1 cellular context compared by ENCODE assay signal in the genomic region with DNA sequence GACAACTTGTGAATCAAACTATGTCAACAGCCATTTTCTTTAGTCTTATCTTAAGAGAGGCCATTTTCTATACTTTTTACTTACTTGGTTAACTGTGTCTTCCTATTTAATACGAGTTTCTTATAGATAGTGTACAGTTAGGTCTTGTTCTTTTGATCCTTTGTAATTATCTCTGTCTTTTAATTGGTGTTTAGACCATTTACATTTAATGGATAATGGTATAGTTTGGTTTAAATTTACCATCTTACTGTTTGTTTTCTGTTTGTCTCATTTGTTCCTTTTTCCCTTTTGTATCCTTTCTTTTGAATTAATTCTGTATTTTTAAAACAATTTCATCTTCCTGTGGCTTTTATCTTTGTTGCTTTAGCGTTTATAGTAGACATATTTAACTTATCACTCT.
TF ChIP-seq lines count a peak whose summit lies in the region.

No MANE protein-coding gene starts in this region.

TF ChIP-seq in K562, 482 proteins besides CTCF, POLR2A, EP300 and RAD21:
- TF ChIP-seq MAX (CRISPR knock-in tag; IDR thresholded peaks at IDR 0.05) (no peak), ARID3A (IDR thresholded peaks at IDR 0.05; ENCODE audit: borderline replicate concordance, low read depth, low read length) (no peak), ZNF507 (tag; conservative IDR thresholded peaks at IDR 0.05) (peak; percentile 98), MED1 (CRISPR knock-in tag; IDR thresholded peaks at IDR 0.05; ENCODE audit: borderline replicate concordance) (no peak), ZNF23 (CRISPR knock-in tag; IDR thresholded peaks at IDR 0.05) (no peak), ZNF354B (CRISPR knock-in tag; IDR thresholded peaks at IDR 0.05) (peak; percentile 90), HMGN3 (IDR thresholded peaks at IDR 0.05; ENCODE audit: borderline replicate concordance, extremely low read depth, insufficient read length, low read depth, low read length) (no peak), PTBP1 (IDR thresholded peaks at IDR 0.05; ENCODE audit: low read depth, low read length) (no peak), RBM25 (IDR thresholded peaks at IDR 0.05; ENCODE audit: low read depth, low read length, severe bottlenecking) (no peak), DNMT1 (IDR thresholded peaks at IDR 0.05) (no peak)
- TF ChIP-seq, protein P1, sequence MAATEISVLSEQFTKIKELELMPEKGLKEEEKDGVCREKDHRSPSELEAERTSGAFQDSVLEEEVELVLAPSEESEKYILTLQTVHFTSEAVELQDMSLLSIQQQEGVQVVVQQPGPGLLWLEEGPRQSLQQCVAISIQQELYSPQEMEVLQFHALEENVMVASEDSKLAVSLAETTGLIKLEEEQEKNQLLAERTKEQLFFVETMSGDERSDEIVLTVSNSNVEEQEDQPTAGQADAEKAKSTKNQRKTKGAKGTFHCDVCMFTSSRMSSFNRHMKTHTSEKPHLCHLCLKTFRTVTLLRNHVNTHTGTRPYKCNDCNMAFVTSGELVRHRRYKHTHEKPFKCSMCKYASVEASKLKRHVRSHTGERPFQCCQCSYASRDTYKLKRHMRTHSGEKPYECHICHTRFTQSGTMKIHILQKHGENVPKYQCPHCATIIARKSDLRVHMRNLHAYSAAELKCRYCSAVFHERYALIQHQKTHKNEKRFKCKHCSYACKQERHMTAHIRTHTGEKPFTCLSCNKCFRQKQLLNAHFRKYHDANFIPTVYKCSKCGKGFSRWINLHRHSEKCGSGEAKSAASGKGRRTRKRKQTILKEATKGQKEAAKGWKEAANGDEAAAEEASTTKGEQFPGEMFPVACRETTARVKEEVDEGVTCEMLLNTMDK (IDR thresholded peaks at IDR 0.05; ENCODE audit: borderline replicate concordance, insufficient read depth, low read depth, low read length, poor library complexity, severe bottlenecking): no peak
- TF ChIP-seq, protein P2, sequence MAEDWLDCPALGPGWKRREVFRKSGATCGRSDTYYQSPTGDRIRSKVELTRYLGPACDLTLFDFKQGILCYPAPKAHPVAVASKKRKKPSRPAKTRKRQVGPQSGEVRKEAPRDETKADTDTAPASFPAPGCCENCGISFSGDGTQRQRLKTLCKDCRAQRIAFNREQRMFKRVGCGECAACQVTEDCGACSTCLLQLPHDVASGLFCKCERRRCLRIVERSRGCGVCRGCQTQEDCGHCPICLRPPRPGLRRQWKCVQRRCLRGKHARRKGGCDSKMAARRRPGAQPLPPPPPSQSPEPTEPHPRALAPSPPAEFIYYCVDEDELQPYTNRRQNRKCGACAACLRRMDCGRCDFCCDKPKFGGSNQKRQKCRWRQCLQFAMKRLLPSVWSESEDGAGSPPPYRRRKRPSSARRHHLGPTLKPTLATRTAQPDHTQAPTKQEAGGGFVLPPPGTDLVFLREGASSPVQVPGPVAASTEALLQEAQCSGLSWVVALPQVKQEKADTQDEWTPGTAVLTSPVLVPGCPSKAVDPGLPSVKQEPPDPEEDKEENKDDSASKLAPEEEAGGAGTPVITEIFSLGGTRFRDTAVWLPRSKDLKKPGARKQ (CRISPR knock-in tag; IDR thresholded peaks at IDR 0.05): no peak
- TF ChIP-seq, protein P3, sequence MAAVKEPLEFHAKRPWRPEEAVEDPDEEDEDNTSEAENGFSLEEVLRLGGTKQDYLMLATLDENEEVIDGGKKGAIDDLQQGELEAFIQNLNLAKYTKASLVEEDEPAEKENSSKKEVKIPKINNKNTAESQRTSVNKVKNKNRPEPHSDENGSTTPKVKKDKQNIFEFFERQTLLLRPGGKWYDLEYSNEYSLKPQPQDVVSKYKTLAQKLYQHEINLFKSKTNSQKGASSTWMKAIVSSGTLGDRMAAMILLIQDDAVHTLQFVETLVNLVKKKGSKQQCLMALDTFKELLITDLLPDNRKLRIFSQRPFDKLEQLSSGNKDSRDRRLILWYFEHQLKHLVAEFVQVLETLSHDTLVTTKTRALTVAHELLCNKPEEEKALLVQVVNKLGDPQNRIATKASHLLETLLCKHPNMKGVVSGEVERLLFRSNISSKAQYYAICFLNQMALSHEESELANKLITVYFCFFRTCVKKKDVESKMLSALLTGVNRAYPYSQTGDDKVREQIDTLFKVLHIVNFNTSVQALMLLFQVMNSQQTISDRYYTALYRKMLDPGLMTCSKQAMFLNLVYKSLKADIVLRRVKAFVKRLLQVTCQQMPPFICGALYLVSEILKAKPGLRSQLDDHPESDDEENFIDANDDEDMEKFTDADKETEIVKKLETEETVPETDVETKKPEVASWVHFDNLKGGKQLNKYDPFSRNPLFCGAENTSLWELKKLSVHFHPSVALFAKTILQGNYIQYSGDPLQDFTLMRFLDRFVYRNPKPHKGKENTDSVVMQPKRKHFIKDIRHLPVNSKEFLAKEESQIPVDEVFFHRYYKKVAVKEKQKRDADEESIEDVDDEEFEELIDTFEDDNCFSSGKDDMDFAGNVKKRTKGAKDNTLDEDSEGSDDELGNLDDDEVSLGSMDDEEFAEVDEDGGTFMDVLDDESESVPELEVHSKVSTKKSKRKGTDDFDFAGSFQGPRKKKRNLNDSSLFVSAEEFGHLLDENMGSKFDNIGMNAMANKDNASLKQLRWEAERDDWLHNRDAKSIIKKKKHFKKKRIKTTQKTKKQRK (IDR thresholded peaks at IDR 0.05; ENCODE audit: borderline replicate concordance, low read depth, low read length): no peak
- TF ChIP-seq, protein P4, sequence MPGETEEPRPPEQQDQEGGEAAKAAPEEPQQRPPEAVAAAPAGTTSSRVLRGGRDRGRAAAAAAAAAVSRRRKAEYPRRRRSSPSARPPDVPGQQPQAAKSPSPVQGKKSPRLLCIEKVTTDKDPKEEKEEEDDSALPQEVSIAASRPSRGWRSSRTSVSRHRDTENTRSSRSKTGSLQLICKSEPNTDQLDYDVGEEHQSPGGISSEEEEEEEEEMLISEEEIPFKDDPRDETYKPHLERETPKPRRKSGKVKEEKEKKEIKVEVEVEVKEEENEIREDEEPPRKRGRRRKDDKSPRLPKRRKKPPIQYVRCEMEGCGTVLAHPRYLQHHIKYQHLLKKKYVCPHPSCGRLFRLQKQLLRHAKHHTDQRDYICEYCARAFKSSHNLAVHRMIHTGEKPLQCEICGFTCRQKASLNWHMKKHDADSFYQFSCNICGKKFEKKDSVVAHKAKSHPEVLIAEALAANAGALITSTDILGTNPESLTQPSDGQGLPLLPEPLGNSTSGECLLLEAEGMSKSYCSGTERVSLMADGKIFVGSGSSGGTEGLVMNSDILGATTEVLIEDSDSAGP (CRISPR knock-in tag; IDR thresholded peaks at IDR 0.05): no peak
